Comparison of ENCODE assay signal across 8 cellular contexts in genomic region chr6:83853968-83854501, GRCh38. TPM values are rescaled to one million over a fixed set of nuclear protein-coding genes. Genes with fewer than 3 reads are reported as not detected.
DNase-seq lines count a peak whose midpoint lies in the region; ATAC-seq, FAIRE-seq and TF ChIP-seq lines count a peak whose summit lies in the region.

No MANE protein-coding gene starts in this region.

- intact Hi-C loops in activated CD4-positive, alpha-beta memory T cell treated with anti-CD3 and anti-CD28 coated beads for 36 hours (cut with micrococcal nuclease), result no loop called here
- intact Hi-C loops in Panc1 (cut with micrococcal nuclease; ENCODE audit: unreplicated experiment), result loop anchor here (2.0 kb wide), 1 partner anchor 239 kb away; no protein-coding TSS in a partner anchor

- POLR2A ChIA-PET in activated CD4-positive, alpha-beta memory T cell treated with anti-CD3 and anti-CD28 coated beads for 36 hours (lab: Charles Lee), result no interaction called here
- POLR2A ChIA-PET in activated CD4-positive, alpha-beta memory T cell treated with anti-CD3 and anti-CD28 coated beads, Interleukin-2, amount 10 ng/mL, durations not matched to agents 7 days and 5 days (lab: Charles Lee), result no interaction called here
- POLR2A ChIA-PET in Panc1 (lab: Charles Lee), result no interaction called here

- H3K27me3 Mint-ChIP-seq in activated CD4-positive, alpha-beta memory T cell treated with anti-CD3 and anti-CD28 coated beads for 36 hours, result peaks cover 53% of the 10 kb centered on the region
- H3K27me3 Mint-ChIP-seq in activated CD4-positive, alpha-beta memory T cell treated with anti-CD3 and anti-CD28 coated beads, Interleukin-2, amount 10 ng/mL, durations not matched to agents 7 days and 5 days, result peaks cover 54% of the 10 kb centered on the region
- no peaks in the 10 kb centered on the region for H3K27me3 Mint-ChIP-seq in glutamatergic neuron (ENCODE audit: unreplicated experiment)

- no peaks in the 10 kb centered on the region; the same call in 1 of the 2 replicates for H3K36me3 ChIP-seq in Panc1 (ENCODE audit: control insufficient read depth, insufficient read depth, low read length)
- no peaks in the 10 kb centered on the region for H3K36me3 ChIP-seq in stomach smooth muscle (ENCODE audit: control insufficient read depth in 2 of 2, insufficient read depth in 2 of 2, low read length in 2 of 2)

- H3K36me3 Mint-ChIP-seq in activated CD4-positive, alpha-beta memory T cell treated with anti-CD3 and anti-CD28 coated beads for 36 hours, result no peaks in the 10 kb centered on the region
- H3K36me3 Mint-ChIP-seq in activated CD4-positive, alpha-beta memory T cell treated with anti-CD3 and anti-CD28 coated beads, Interleukin-2, amount 10 ng/mL, durations not matched to agents 7 days and 5 days (ENCODE audit: low read depth), result no peaks in the 10 kb centered on the region
- H3K36me3 Mint-ChIP-seq in glutamatergic neuron (ENCODE audit: unreplicated experiment), result no peaks in the 10 kb centered on the region

- no TSS peak for BruUV-seq in Panc1 (replicated peaks; lab: Mats Ljungman, UMichigan)

- peak overlapping the region; percentile 52 for H3K4me3 Mint-ChIP-seq in activated CD4-positive, alpha-beta memory T cell treated with anti-CD3 and anti-CD28 coated beads for 36 hours
- no peak overlapping the region for H3K4me3 Mint-ChIP-seq in activated CD4-positive, alpha-beta memory T cell treated with anti-CD3 and anti-CD28 coated beads, Interleukin-2, amount 10 ng/mL, durations not matched to agents 7 days and 5 days
- H3K4me3 Mint-ChIP-seq in glutamatergic neuron (ENCODE audit: unreplicated experiment), result peak overlapping the region; percentile 83

- H3K27ac ChIP-seq in Panc1 (ENCODE audit: low read length) (peak overlapping the region; percentile 79), stomach smooth muscle (ENCODE audit: low read length) (no peak overlapping the region)

- H3K4me3 ChIP-seq in Panc1 (ENCODE audit: low read depth in 2 of 2, low read length in 2 of 2) (peak overlapping the region; percentile 72 to 76), stomach smooth muscle (ENCODE audit: low read length in 2 of 2) (peak overlapping the region; percentile 72 to 76)

- H3K4me1 ChIP-seq in Panc1 (ENCODE audit: control insufficient read depth, insufficient read depth, low read length) (peaks cover 8% of the 10 kb centered on the region; the same call in 1 of the 2 replicates), stomach smooth muscle (ENCODE audit: control insufficient read depth, insufficient read depth, low read length) (peaks cover 14% of the 10 kb centered on the region)

- DNase-seq in activated CD4-positive, alpha-beta memory T cell treated with anti-CD3 and anti-CD28 coated beads for 36 hours, result no peak
- DNase-seq in activated CD4-positive, alpha-beta memory T cell treated with anti-CD3 and anti-CD28 coated beads, Interleukin-2, amount 10 ng/mL, durations not matched to agents 7 days and 5 days, result no peak
- DNase-seq in Panc1 (ENCODE audit: low read depth, low spot score), result no peak
- DNase-seq in glutamatergic neuron, result peak; percentile 40
- DNase-seq in D721Med (ENCODE audit: insufficient read length, low spot score), result no peak
- DNase-seq in glomerular visceral epithelial cell (ENCODE audit: extremely low spot score), result no peak

- no peak for FAIRE-seq in D721Med (lab: Jason Lieb, UNC)

- H3K9me3 Mint-ChIP-seq in activated CD4-positive, alpha-beta memory T cell treated with anti-CD3 and anti-CD28 coated beads for 36 hours, result no peaks in the 10 kb centered on the region
- H3K9me3 Mint-ChIP-seq in activated CD4-positive, alpha-beta memory T cell treated with anti-CD3 and anti-CD28 coated beads, Interleukin-2, amount 10 ng/mL, durations not matched to agents 7 days and 5 days, result no peaks in the 10 kb centered on the region
- H3K9me3 Mint-ChIP-seq in glutamatergic neuron (ENCODE audit: unreplicated experiment), result no peaks in the 10 kb centered on the region

- ATAC-seq in Panc1 (peak; percentile 76), GM19467 (IDR thresholded peaks at IDR 0.05; ENCODE audit: unreplicated experiment) (no peak)

- CTCF ChIA-PET in activated CD4-positive, alpha-beta memory T cell treated with anti-CD3 and anti-CD28 coated beads for 36 hours (lab: Charles Lee), result no interaction called here
- CTCF ChIA-PET in activated CD4-positive, alpha-beta memory T cell treated with anti-CD3 and anti-CD28 coated beads, Interleukin-2, amount 10 ng/mL, durations not matched to agents 7 days and 5 days (lab: Charles Lee), result no interaction called here
- CTCF ChIA-PET in Panc1 (lab: Charles Lee), result interaction anchor here (1.7 kb wide), 1 partner anchor 239 kb away, joined by 6 read pairs; no protein-coding TSS in a partner anchor

- H3K27ac Mint-ChIP-seq in activated CD4-positive, alpha-beta memory T cell treated with anti-CD3 and anti-CD28 coated beads for 36 hours, result no peak overlapping the region
- H3K27ac Mint-ChIP-seq in activated CD4-positive, alpha-beta memory T cell treated with anti-CD3 and anti-CD28 coated beads, Interleukin-2, amount 10 ng/mL, durations not matched to agents 7 days and 5 days, result no peak overlapping the region
- H3K27ac Mint-ChIP-seq in glutamatergic neuron (ENCODE audit: unreplicated experiment), result no peak overlapping the region

- TF ChIP-seq CTCF in Panc1 (IDR thresholded peaks at IDR 0.05), result no peak
- TF ChIP-seq CTCF in glutamatergic neuron (IDR thresholded peaks at IDR 0.05; ENCODE audit: partially characterized antibody, unreplicated experiment), result no peak
- no peak for TF ChIP-seq CTCF in D721Med (IDR thresholded peaks at IDR 0.05; ENCODE audit: insufficient read depth, missing control alignments)

- peaks cover 2% of the 10 kb centered on the region; the same call in 1 of the 2 replicates for H3K27me3 ChIP-seq in Panc1 (ENCODE audit: control insufficient read depth, insufficient read depth, low read length)
- peaks cover 0 to 7% of the 10 kb centered on the region in 2 donors for H3K27me3 ChIP-seq in stomach smooth muscle (ENCODE audit: control insufficient read depth in 1 of 2, insufficient read depth in 2 of 2, low read length in 2 of 2)

- peaks cover 8% of the 10 kb centered on the region for H3K4me1 Mint-ChIP-seq in activated CD4-positive, alpha-beta memory T cell treated with anti-CD3 and anti-CD28 coated beads for 36 hours (ENCODE audit: low read depth)
- peaks cover 10% of the 10 kb centered on the region for H3K4me1 Mint-ChIP-seq in activated CD4-positive, alpha-beta memory T cell treated with anti-CD3 and anti-CD28 coated beads, Interleukin-2, amount 10 ng/mL, durations not matched to agents 7 days and 5 days
- H3K4me1 Mint-ChIP-seq in glutamatergic neuron (ENCODE audit: low read depth, unreplicated experiment), result peaks cover 2% of the 10 kb centered on the region

- in situ Hi-C loops in Panc1 (cut with HindIII; ENCODE audit: low pct_unique_long_range_greater_than_20kb, low sequenced_read_pairs), result no loop called here

- H3K9me3 ChIP-seq in Panc1 (ENCODE audit: control insufficient read depth, insufficient read depth, low read depth, low read length) (no peaks in the 10 kb centered on the region), stomach smooth muscle (ENCODE audit: control insufficient read depth in 2 of 2, low read length in 2 of 2) (no peaks in the 10 kb centered on the region)

- H3K9ac ChIP-seq in stomach smooth muscle (ENCODE audit: low read length in 2 of 2), result peak overlapping the region in 1 of 2 donors; percentile 9

RNA-seq across cellular contexts. Expression of gene RIPPLY2, which starts 0.9 kb away (rescaled TPM):
- total RNA-seq in activated CD4-positive, alpha-beta memory T cell treated with anti-CD3 and anti-CD28 coated beads for 36 hours, result not detected
- total RNA-seq in activated CD4-positive, alpha-beta memory T cell treated with anti-CD3 and anti-CD28 coated beads, Interleukin-2, amount 10 ng/mL, durations not matched to agents 7 days and 5 days, result not detected
- total RNA-seq in Panc1 (2021; ENCODE audit: unreplicated experiment), result 6.5 TPM
- 7.8 TPM for polyA plus RNA-seq in Panc1 (2012; ENCODE audit: insufficient read length)
- 4.9 TPM for total RNA-seq in glutamatergic neuron (ENCODE audit: unreplicated experiment)

RNA-seq across cellular contexts. Expression of gene CYB5R4, which starts 5.5 kb away (rescaled TPM):
- 10 to 100 TPM; 26.2 to 29.8 TPM for total RNA-seq in activated CD4-positive, alpha-beta memory T cell treated with anti-CD3 and anti-CD28 coated beads for 36 hours
- total RNA-seq in activated CD4-positive, alpha-beta memory T cell treated with anti-CD3 and anti-CD28 coated beads, Interleukin-2, amount 10 ng/mL, durations not matched to agents 7 days and 5 days, result 10 to 100 TPM; 36.0 to 36.1 TPM
- total RNA-seq in Panc1 (2021; ENCODE audit: unreplicated experiment) (31.7 TPM), glutamatergic neuron (ENCODE audit: unreplicated experiment) (23.1 TPM)
- polyA plus RNA-seq in Panc1 (2012; ENCODE audit: insufficient read length), result 12.4 TPM
